Comparison of ENCODE assay signal across 10 cellular contexts in genomic region chr15:98896802-98897732, GRCh38.
DNase-seq lines count a peak whose midpoint lies in the region; ATAC-seq and TF ChIP-seq lines count a peak whose summit lies in the region.
"Had no signal": no experiment of that assay in that cellular context is flagged by ENCODE, and none has a peak within 500 bp of the region (broad histone marks: within the 10 kb centered on the region; RNA-seq: fewer than 3 reads in every experiment).

No MANE protein-coding gene starts in this region.

- peak; percentile 90 for ATAC-seq in RWPE2 (ENCODE audit: low read depth)
- ATAC-seq in HG02759 (IDR thresholded peaks at IDR 0.05; ENCODE audit: unreplicated experiment), result no peak
- ATAC-seq in natural killer cell treated with Interleukin-12 subunit alpha and Interleukin-12 subunit beta and Interleukin-15 and Interleukin-18, amount 100 ng/mL, for 72 hours, result no peak

- no peaks in the 10 kb centered on the region for H3K27me3 Mint-ChIP-seq in natural killer cell treated with Interleukin-12 subunit alpha and Interleukin-12 subunit beta and Interleukin-15 and Interleukin-18, amount 100 ng/mL, for 72 hours
- H3K27me3 Mint-ChIP-seq: activated B cell treated with CpG ODN at 0.5 μM for 24 hours, memory B cell had no signal

- H3K9me3 Mint-ChIP-seq in natural killer cell treated with Interleukin-12 subunit alpha and Interleukin-12 subunit beta and Interleukin-15 and Interleukin-18, amount 100 ng/mL, for 72 hours, result no peaks in the 10 kb centered on the region
- H3K9me3 Mint-ChIP-seq: activated B cell treated with CpG ODN at 0.5 μM for 24 hours, memory B cell had no signal

- DNase-seq in GM04503 (ENCODE audit: low read depth) (peak; percentile 99), RWPE2 (ENCODE audit: low spot score) (peak; percentile 92), fibroblast of the aortic adventitia (ENCODE audit: low read depth) (peak; percentile 100), renal cortical epithelial cell (ENCODE audit: low read depth) (peak; percentile 98), NCI-H146 (lab: John Stamatoyannopoulos, UW) (no peak), D341Med (ENCODE audit: low spot score) (no peak)
- DNase-seq in natural killer cell treated with Interleukin-12 subunit alpha and Interleukin-12 subunit beta and Interleukin-15 and Interleukin-18, amount 100 ng/mL, for 72 hours (ENCODE audit: low spot score), result no peak
- DNase-seq: activated B cell treated with CpG ODN at 0.5 μM for 24 hours had no signal

- peaks cover 45% of the 10 kb centered on the region for H3K36me3 ChIP-seq in RWPE2 (ENCODE audit: low read depth)

- peak overlapping the region; percentile 100 for H3K27ac ChIP-seq in RWPE2 (ENCODE audit: poor library complexity, severe bottlenecking)

- H3K4me1 Mint-ChIP-seq in natural killer cell treated with Interleukin-12 subunit alpha and Interleukin-12 subunit beta and Interleukin-15 and Interleukin-18, amount 100 ng/mL, for 72 hours (ENCODE audit: low read depth in 2 of 2), result peaks cover 3 to 5% of the 10 kb centered on the region in 2 donors
- H3K4me1 Mint-ChIP-seq: activated B cell treated with CpG ODN at 0.5 μM for 24 hours, memory B cell had no signal

- H3K4me3 Mint-ChIP-seq in natural killer cell treated with Interleukin-12 subunit alpha and Interleukin-12 subunit beta and Interleukin-15 and Interleukin-18, amount 100 ng/mL, for 72 hours, result no peak overlapping the region
- H3K4me3 Mint-ChIP-seq: activated B cell treated with CpG ODN at 0.5 μM for 24 hours, memory B cell had no signal

- H3K4me1 ChIP-seq in RWPE2 (ENCODE audit: insufficient read depth, poor library complexity, severe bottlenecking), result peaks cover 50% of the 10 kb centered on the region

- H3K9me3 ChIP-seq in RWPE2 (ENCODE audit: severe bottlenecking), result no peaks in the 10 kb centered on the region

- H3K4me3 ChIP-seq in RWPE2 (ENCODE audit: severe bottlenecking), result no peak overlapping the region
- peak overlapping the region; percentile 6 for H3K4me3 ChIP-seq in fibroblast of the aortic adventitia (ENCODE audit: low read depth, low read length)

- no peak overlapping the region for H3K27ac Mint-ChIP-seq in natural killer cell treated with Interleukin-12 subunit alpha and Interleukin-12 subunit beta and Interleukin-15 and Interleukin-18, amount 100 ng/mL, for 72 hours
- H3K27ac Mint-ChIP-seq: activated B cell treated with CpG ODN at 0.5 μM for 24 hours, memory B cell had no signal

- H3K36me3 Mint-ChIP-seq in natural killer cell treated with Interleukin-12 subunit alpha and Interleukin-12 subunit beta and Interleukin-15 and Interleukin-18, amount 100 ng/mL, for 72 hours, result peaks cover 6% of the 10 kb centered on the region

- H3K27me3 ChIP-seq in RWPE2 (ENCODE audit: insufficient read depth, poor library complexity, severe bottlenecking), result no peaks in the 10 kb centered on the region

- TF ChIP-seq CTCF in RWPE2 (IDR thresholded peaks at IDR 0.05; ENCODE audit: poor library complexity, severe bottlenecking), result no peak
- no peak for TF ChIP-seq CTCF in fibroblast of the aortic adventitia (IDR thresholded peaks at IDR 0.05; ENCODE audit: insufficient read depth, low read length)

Comparison
In these comparisons a context has a peak if more than half of its experiments do, and no peak if none do; other contexts are left out.
1. DNase-seq: peak in GM04503 (single experiment), RWPE2 (single experiment), fibroblast of the aortic adventitia (single experiment) and renal cortical epithelial cell (single experiment); none in NCI-H146 (single experiment), natural killer cell treated with Interleukin-12 subunit alpha and Interleukin-12 subunit beta and Interleukin-15 and Interleukin-18, amount 100 ng/mL, for 72 hours (single experiment) and D341Med (single experiment).